In genomic region chr10:13930123-13930522, GRCh38 we compare ENCODE assay signal across 12 cellular contexts.
A peak's percentile ranks its signal among the peaks of the same experiment; 100 is the strongest.
DNase-seq lines count a peak whose midpoint lies in the region; ATAC-seq and TF ChIP-seq lines count a peak whose summit lies in the region.
"Had no signal": no experiment of that assay in that cellular context is flagged by ENCODE, and none has a peak within 500 bp of the region (broad histone marks: within the 10 kb centered on the region; RNA-seq: fewer than 3 reads in every experiment).

No MANE protein-coding gene starts in this region.

- peaks cover 3% of the 10 kb centered on the region for H3K27me3 Mint-ChIP-seq in activated CD4-positive, alpha-beta memory T cell treated with anti-CD3 and anti-CD28 coated beads, Interleukin-2, amount 10 ng/mL, durations not matched to agents 7 days and 5 days

- no peak for TF ChIP-seq POLR2A in Peyer's patch (IDR thresholded peaks at IDR 0.05)

- CTCF ChIA-PET in activated CD4-positive, alpha-beta memory T cell treated with anti-CD3 and anti-CD28 coated beads, Interleukin-2, amount 10 ng/mL, durations not matched to agents 7 days and 5 days (lab: Charles Lee): interaction anchor here (1.4 kb wide), 1 partner anchor 8 kb away, joined by 4 read pairs; no protein-coding TSS in a partner anchor

- H3K79me2 ChIP-seq in DND-41 (ENCODE audit: insufficient read depth, low read length): no peaks in the 10 kb centered on the region

- no peak overlapping the region for H3K9ac ChIP-seq in DND-41 (ENCODE audit: low read depth, low read length)

- no peaks in the 10 kb centered on the region for H3K9me3 Mint-ChIP-seq in activated CD4-positive, alpha-beta memory T cell treated with anti-CD3 and anti-CD28 coated beads, Interleukin-2, amount 10 ng/mL, durations not matched to agents 7 days and 5 days

- DNase-seq in AG08395 (ENCODE audit: low spot score): peak; percentile 30
- DNase-seq in DND-41: peak; percentile 31
- DNase-seq in activated CD4-positive, alpha-beta memory T cell treated with anti-CD3 and anti-CD28 coated beads, Interleukin-2, amount 10 ng/mL, durations not matched to agents 7 days and 5 days: peak; percentile 18
- peak; percentile 22 for DNase-seq in fibroblast of pulmonary artery (ENCODE audit: low read depth)
- DNase-seq in Peyer's patch: no peak
- no peak for DNase-seq in putamen (ENCODE audit: low spot score)
- DNase-seq: foreskin melanocyte, NCI-H1105, substantia nigra had no signal

- ATAC-seq in DND-41 (ENCODE audit: insufficient read depth, low read depth) (peak; percentile 91), esophagus mucosa (no peak), HG03175 (IDR thresholded peaks at IDR 0.05; ENCODE audit: unreplicated experiment) (no peak)

- H3K27ac ChIP-seq in DND-41 (ENCODE audit: low read length) (no peak overlapping the region), Peyer's patch (no peak overlapping the region)
- H3K27ac ChIP-seq: C4-2B had no signal

- peaks cover 4% of the 10 kb centered on the region for H3K4me1 Mint-ChIP-seq in activated CD4-positive, alpha-beta memory T cell treated with anti-CD3 and anti-CD28 coated beads, Interleukin-2, amount 10 ng/mL, durations not matched to agents 7 days and 5 days

- H3K36me3 ChIP-seq in DND-41 (ENCODE audit: insufficient read depth, low read length) (no peaks in the 10 kb centered on the region), Peyer's patch (no peaks in the 10 kb centered on the region)

- no peaks in the 10 kb centered on the region for H3K36me3 Mint-ChIP-seq in activated CD4-positive, alpha-beta memory T cell treated with anti-CD3 and anti-CD28 coated beads, Interleukin-2, amount 10 ng/mL, durations not matched to agents 7 days and 5 days (ENCODE audit: low read depth)

- H3K4me2 ChIP-seq in DND-41 (ENCODE audit: insufficient read depth, low read length): no peak overlapping the region

- H3K27me3 ChIP-seq in DND-41 (ENCODE audit: insufficient read depth, low read length, poor library complexity) (peaks cover 9% of the 10 kb centered on the region), Peyer's patch (no peaks in the 10 kb centered on the region)

- no peak overlapping the region for H3K4me3 Mint-ChIP-seq in activated CD4-positive, alpha-beta memory T cell treated with anti-CD3 and anti-CD28 coated beads, Interleukin-2, amount 10 ng/mL, durations not matched to agents 7 days and 5 days

- no peak overlapping the region for H3K4me3 ChIP-seq in DND-41 (ENCODE audit: low read depth in 1 of 2, low read length in 2 of 2)
- H3K4me3 ChIP-seq in fibroblast of pulmonary artery (replicated peaks; ENCODE audit: low read depth, low read length): no peak overlapping the region
- no peak overlapping the region for H3K4me3 ChIP-seq in Peyer's patch

- TF ChIP-seq CTCF in DND-41 (IDR thresholded peaks at IDR 0.05; ENCODE audit: borderline replicate concordance, extremely low read depth, low read length, poor library complexity, severe bottlenecking): no peak
- TF ChIP-seq CTCF in fibroblast of pulmonary artery (IDR thresholded peaks at IDR 0.05; ENCODE audit: low read length, missing control alignments): no peak
- TF ChIP-seq CTCF in Peyer's patch (IDR thresholded peaks at IDR 0.05): no peak

- no peaks in the 10 kb centered on the region for H3K4me1 ChIP-seq in DND-41 (ENCODE audit: insufficient read depth, low read length)
- no peaks in the 10 kb centered on the region for H3K4me1 ChIP-seq in Peyer's patch

- no peaks in the 10 kb centered on the region for H4K20me1 ChIP-seq in DND-41 (ENCODE audit: insufficient read depth, low read length)

- H3K9me3 ChIP-seq in DND-41 (ENCODE audit: insufficient read depth, low read length, severe bottlenecking) (no peaks in the 10 kb centered on the region), Peyer's patch (no peaks in the 10 kb centered on the region)

- H2AFZ ChIP-seq in DND-41 (ENCODE audit: low read depth, low read length): no peak overlapping the region

- POLR2A ChIA-PET in activated CD4-positive, alpha-beta memory T cell treated with anti-CD3 and anti-CD28 coated beads, Interleukin-2, amount 10 ng/mL, durations not matched to agents 7 days and 5 days (lab: Charles Lee): no interaction called here

- H3K27ac Mint-ChIP-seq in activated CD4-positive, alpha-beta memory T cell treated with anti-CD3 and anti-CD28 coated beads, Interleukin-2, amount 10 ng/mL, durations not matched to agents 7 days and 5 days: no peak overlapping the region

Comparison
In these comparisons a context has a peak if more than half of its experiments do, and no peak if none do; other contexts are left out.
1. DNase-seq: peak in AG08395 (single experiment), DND-41 (single experiment), activated CD4-positive, alpha-beta memory T cell treated with anti-CD3 and anti-CD28 coated beads, Interleukin-2, amount 10 ng/mL, durations not matched to agents 7 days and 5 days (single experiment) and fibroblast of pulmonary artery (single experiment); none in Peyer's patch (0 of 3) and putamen (single experiment).